ENCODE assay signal across 8 cellular contexts in the genomic region with DNA sequence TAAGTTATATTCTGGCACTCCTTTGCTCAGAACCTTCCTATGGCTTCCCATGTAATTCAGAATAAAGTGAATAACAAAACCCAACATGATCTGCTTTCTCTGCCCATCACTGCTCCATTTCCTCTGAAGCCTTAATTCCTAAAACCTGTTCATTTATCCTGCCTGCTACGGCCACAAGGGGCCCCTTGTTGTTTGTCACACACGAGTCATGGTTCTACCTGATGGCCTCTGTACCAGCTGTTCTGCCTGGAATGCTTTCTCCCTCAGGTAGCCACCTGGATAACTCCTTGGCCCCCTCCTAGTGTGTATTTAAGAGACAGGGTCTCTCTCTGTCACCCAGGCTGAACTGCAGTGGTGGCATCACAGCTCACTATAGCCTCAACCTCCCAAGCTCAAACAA.
DNase-seq lines count a peak whose midpoint lies in the region; ATAC-seq and TF ChIP-seq lines count a peak whose summit lies in the region.

No MANE protein-coding gene starts in this region.

- CTCF ChIA-PET in AG04449 (lab: Yijun Ruan, JAX): no interaction called here

- H3K4me1 ChIP-seq in HAP-1: no peaks in the 10 kb centered on the region

- DNase-seq in AG04449 (ENCODE audit: low read depth, low spot score) (no peak), GM12864 (ENCODE audit: low read depth) (no peak), OCI-M1 (lab: John Stamatoyannopoulos, UW) (peak; percentile 14), foreskin fibroblast (no peak), T-helper 2 cell (no peak), HAP-1 (ENCODE audit: low spot score in 2 of 2) (no peak), GM19240 (ENCODE audit: insufficient read length, low spot score) (no peak)

- H3K4me3 ChIP-seq in AG04449 (ENCODE audit: low read depth, low read length) (no peak overlapping the region), GM12864 (ENCODE audit: low read depth, low read length) (no peak overlapping the region), foreskin fibroblast (ENCODE audit: low read depth in 1 of 2, low read length in 2 of 2) (no peak overlapping the region), HAP-1 (no peak overlapping the region)

- POLR2A ChIA-PET in AG04449 (lab: Yijun Ruan, JAX): no interaction called here

- no peaks in the 10 kb centered on the region for H3K36me3 ChIP-seq in HAP-1 (replicated peaks)

- H3K9me3 ChIP-seq in HAP-1: no peaks in the 10 kb centered on the region

- no peak for ATAC-seq in HG03108 (IDR thresholded peaks at IDR 0.05; ENCODE audit: unreplicated experiment)

- in situ Hi-C loops in HAP-1 (cut with MboI; ENCODE audit: low sequenced_read_pairs): no loop called here

- H3K27me3 ChIP-seq in HAP-1 (ENCODE audit: low read depth): no peaks in the 10 kb centered on the region

- TF ChIP-seq CTCF in AG04449 (IDR thresholded peaks at IDR 0.05; ENCODE audit: insufficient read depth, low read length, missing control alignments) (peak; percentile 7), GM12864 (IDR thresholded peaks at IDR 0.05; ENCODE audit: low read depth, low read length, missing control alignments) (peak; percentile 37), foreskin fibroblast (IDR thresholded peaks at IDR 0.05; ENCODE audit: low read depth, low read length) (peak; percentile 17)
